ENCODE assay signal across 25 cellular contexts in the genomic region with DNA sequence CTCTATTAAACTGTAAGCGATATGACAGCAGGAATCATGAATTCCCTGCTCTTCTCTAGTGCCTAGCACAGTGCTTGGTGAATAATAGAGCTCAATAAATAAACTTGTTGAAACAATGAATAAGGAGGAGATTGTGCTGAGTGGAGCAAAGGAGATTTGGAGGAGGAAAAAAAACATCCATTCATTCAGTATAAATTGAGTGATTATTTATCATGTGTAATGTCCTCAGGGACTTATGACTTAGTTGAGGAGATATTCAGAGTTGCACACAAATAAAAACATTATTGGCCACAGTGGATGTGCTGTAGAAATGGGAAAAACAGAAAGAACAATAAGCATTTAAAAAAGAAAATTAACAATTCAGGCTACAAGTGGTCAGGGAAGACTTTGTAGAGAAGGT.
"Had no signal": no experiment of that assay in that cellular context is flagged by ENCODE, and none has a peak within 500 bp of the region (broad histone marks: within the 10 kb centered on the region; RNA-seq: fewer than 3 reads in every experiment).

No MANE protein-coding gene starts in this region.

- H3K27me3 ChIP-seq: adrenal gland, ascending aorta, breast epithelium, cardiac muscle cell, colonic mucosa, heart left ventricle had no signal

- H3K36me3 ChIP-seq: adrenal gland, ascending aorta, cardiac muscle cell, colonic mucosa, heart left ventricle had no signal

- H3K9me3 ChIP-seq: adrenal gland, ascending aorta, breast epithelium, colonic mucosa, heart left ventricle had no signal

- ATAC-seq: activated CD4-positive, alpha-beta T cell treated with anti-CD3 and anti-CD28 coated beads for 36 hours; activated CD8-positive, alpha-beta memory T cell treated with anti-CD3 and anti-CD28 coated beads, Interleukin-2, amount 10 ng/mL, durations not matched to agents 7 days and 5 days; activated CD8-positive, alpha-beta T cell treated with anti-CD3 and anti-CD28 coated beads, Interleukin-2, amount 10 ng/mL, durations not matched to agents 7 days and 5 days; activated naive CD8-positive, alpha-beta T cell treated with anti-CD3 and anti-CD28 coated beads, Interleukin-2, amount 50 U/mL, for 24 hours; esophagus mucosa; heart left ventricle had no signal

- H3K27ac ChIP-seq: adrenal gland, ascending aorta, breast epithelium, cardiac muscle cell, colonic mucosa, heart left ventricle had no signal

- H3K4me3 ChIP-seq: adrenal gland, ascending aorta, breast epithelium, cardiac muscle cell, colonic mucosa, heart left ventricle had no signal

- DNase-seq: activated CD4-positive, alpha-beta memory T cell treated with anti-CD3 and anti-CD28 coated beads for 36 hours; activated CD4-positive, alpha-beta T cell treated with anti-CD3 and anti-CD28 coated beads, Interleukin-2, amount 10 ng/mL, durations not matched to agents 24 days and 14 days; activated CD4-positive, CD25-positive, alpha-beta regulatory T cell; activated CD4-positive, CD25-positive, alpha-beta regulatory T cell treated with anti-CD3 and anti-CD28 coated beads, Interleukin-2, amount 50 U/mL, for 72 hours; activated CD8-positive, alpha-beta memory T cell treated with anti-CD3 and anti-CD28 coated beads, Interleukin-2, amount 10 ng/mL, durations not matched to agents 7 days and 5 days; activated CD8-positive, alpha-beta memory T cell treated with anti-CD3 and anti-CD28 coated beads, Interleukin-2, amount 50 U/mL, for 4 hours; activated CD8-positive, alpha-beta T cell treated with anti-CD3 and anti-CD28 coated beads, Interleukin-2, amount 10 ng/mL, durations not matched to agents 7 days and 5 days; activated effector memory CD4-positive, alpha-beta T cell treated with anti-CD3 and anti-CD28 coated beads, Interleukin-2, amount 50 U/mL, for 16 hours; activated naive CD4-positive, alpha-beta T cell treated with anti-CD3 and anti-CD28 coated beads for 36 hours; activated naive CD8-positive, alpha-beta T cell treated with anti-CD3 and anti-CD28 coated beads for 36 hours; activated naive CD8-positive, alpha-beta T cell treated with anti-CD3 and anti-CD28 coated beads, Interleukin-2, amount 50 U/mL, for 24 hours; activated T-cell treated with anti-CD3 and anti-CD28 coated beads, Interleukin-2, amount 50 U/mL, for 1 hour; activated T-cell treated with anti-CD3 and anti-CD28 coated beads, Interleukin-2, amount 50 U/mL, for 48 hours; central memory CD4-positive, alpha-beta T cell; cerebellar nuclear complex; effector CD8-positive, alpha-beta T cell; T-helper 1 cell had no signal

- H3K4me1 ChIP-seq: adrenal gland, ascending aorta, breast epithelium, colonic mucosa, heart left ventricle had no signal
